In genomic region chr12:3313066-3313465, GRCh38 we compare ENCODE assay signal across 11 cellular contexts.
DNase-seq lines count a peak whose midpoint lies in the region; ATAC-seq and TF ChIP-seq lines count a peak whose summit lies in the region.
"Had no signal": no experiment of that assay in that cellular context is flagged by ENCODE, and none has a peak within 500 bp of the region (broad histone marks: within the 10 kb centered on the region; RNA-seq: fewer than 3 reads in every experiment).

No MANE protein-coding gene starts in this region.

- no peak for TF ChIP-seq CTCF in dorsolateral prefrontal cortex (IDR thresholded peaks at IDR 0.05 in 54 of 56, conservative IDR thresholded peaks at IDR 0.05 in 2 of 56; ENCODE audit: low read depth in 1 of 56, partially characterized antibody in 56 of 56)

- ATAC-seq in activated CD4-positive, CD25-positive, alpha-beta regulatory T cell treated with anti-CD3 and anti-CD28 coated beads, Interleukin-2, amount 50 U/mL, for 24 hours, result no peak
- ATAC-seq in HG03045 (IDR thresholded peaks at IDR 0.05; ENCODE audit: unreplicated experiment), result no peak
- no peak for ATAC-seq in HG03520 (IDR thresholded peaks at IDR 0.05; ENCODE audit: unreplicated experiment)

- peaks cover 0 to under 1% (median 0%) of the 10 kb centered on the region in 45 donors for H3K27me3 ChIP-seq in dorsolateral prefrontal cortex

- peak overlapping the region in 4 of 59 donors; percentile 14 to 59 (median 24) for H3K27ac ChIP-seq in dorsolateral prefrontal cortex
- H3K27ac ChIP-seq: coronary artery, PC-9, tibial artery had no signal

- DNase-seq in EH (ENCODE audit: low read depth) (peak; percentile 92), LHCN-M2 (ENCODE audit: low read depth) (peak; percentile 62), dorsolateral prefrontal cortex (peak in 6 of 10 donors; percentile 64 to 83 (median 77)), posterior cingulate gyrus (peak in 7 of 10 donors; percentile 50 to 94 (median 80)), cerebellum (ENCODE audit: low spot score) (no peak)
- DNase-seq: tibial artery had no signal

- intact Hi-C loops in dorsolateral prefrontal cortex (cut with DNase I), result no loop called here
- intact Hi-C loops in posterior cingulate gyrus (cut with DNase I), result no loop called here

- no peak overlapping the region for H3K4me3 ChIP-seq in dorsolateral prefrontal cortex
- H3K4me3 ChIP-seq: coronary artery, PC-9, tibial artery had no signal
